Comparison of ENCODE assay signal across 21 cellular contexts in the genomic region with DNA sequence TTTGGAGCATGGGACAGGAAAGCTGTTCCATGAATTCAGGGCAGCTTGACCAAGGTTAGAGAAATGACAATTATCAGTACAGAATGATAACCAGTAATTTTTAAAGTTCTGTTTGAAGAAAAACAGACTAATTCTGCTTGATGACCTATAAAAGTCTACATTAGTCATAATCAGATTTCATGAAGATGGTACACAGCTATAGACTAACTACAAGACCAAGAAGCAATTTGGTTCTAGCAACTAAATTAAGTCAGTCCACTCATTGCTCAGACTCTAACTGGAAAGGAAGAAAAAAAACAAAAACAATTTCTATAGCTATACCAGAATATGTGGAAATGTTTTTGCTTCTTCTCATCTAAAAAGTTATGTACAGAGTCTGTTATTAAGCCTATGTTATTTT.
"Had no signal": no experiment of that assay in that cellular context is flagged by ENCODE, and none has a peak within 500 bp of the region (broad histone marks: within the 10 kb centered on the region; RNA-seq: fewer than 3 reads in every experiment).

No MANE protein-coding gene starts in this region.

- H3K4me2 ChIP-seq: neural progenitor cell had no signal

- DNase-seq: cortex of kidney; effector memory CD8-positive, alpha-beta T cell; esophagus squamous epithelium; foreskin melanocyte; glutamatergic neuron; heart right ventricle; hippocampal formation; left cardiac atrium; left lung; mesendoderm; midbrain; naive thymus-derived CD4-positive, alpha-beta T cell; stimulated activated CD4-positive, alpha-beta T cell treated with anti-CD3 and anti-CD28 coated beads, Interleukin-2, amount 100 ng/mL, for 24 hours; stimulated activated CD4-positive, alpha-beta T cell treated with anti-CD3 and anti-CD28 coated beads, Interleukin-4, amount 100 ng/mL, for 24 hours; stimulated activated naive B cell treated with anti-CD40 and anti-IgM and Interleukin-4, amounts not matched to agents 10 μg/mL and 1 μg/mL and 100 μg/mL, for 72 hours; transverse colon had no signal

- H3K9ac ChIP-seq: neural progenitor cell, parathyroid adenoma had no signal

- ATAC-seq: effector memory CD8-positive, alpha-beta T cell; left lung; naive thymus-derived CD4-positive, alpha-beta T cell; sciatic nerve had no signal

- H3K4me3 ChIP-seq: esophagus squamous epithelium, heart right ventricle, left lung, neural progenitor cell, thoracic aorta, transverse colon, vagina had no signal

- H3K36me3 ChIP-seq: esophagus squamous epithelium, heart right ventricle, left lung, neural progenitor cell, thoracic aorta, transverse colon, vagina had no signal

- H3K27me3 ChIP-seq: esophagus squamous epithelium, heart right ventricle, left lung, neural progenitor cell, transverse colon, vagina had no signal

- H3K79me2 ChIP-seq: parathyroid adenoma had no signal

- H3K27ac ChIP-seq: esophagus squamous epithelium, heart right ventricle, left lung, neural progenitor cell, parathyroid adenoma, thoracic aorta, transverse colon, vagina had no signal

- H3K9me3 ChIP-seq: esophagus squamous epithelium, heart right ventricle, left lung, thoracic aorta, transverse colon, vagina had no signal

- H2AFZ ChIP-seq: neural progenitor cell, parathyroid adenoma had no signal
